16 cellular contexts compared by ENCODE assay signal in the genomic region with DNA sequence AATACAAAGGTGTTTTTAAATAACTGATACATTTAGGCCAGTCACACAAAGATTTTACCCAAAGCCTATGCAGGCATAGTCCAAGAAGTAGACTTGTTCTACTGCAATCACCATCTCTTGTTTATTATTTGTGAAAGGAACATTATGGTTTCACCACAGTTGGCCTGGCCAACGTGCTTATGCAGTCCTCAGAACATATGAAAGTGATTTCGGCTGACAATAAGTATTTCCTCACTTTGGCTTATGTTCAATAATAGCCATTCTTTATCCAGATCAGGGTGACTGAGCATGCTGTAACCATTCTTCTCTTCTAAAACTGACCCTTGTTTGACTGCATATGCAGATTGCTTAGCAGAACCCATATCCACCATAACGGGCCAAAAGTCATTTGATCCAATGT.
DNase-seq lines count a peak whose midpoint lies in the region; ATAC-seq and TF ChIP-seq lines count a peak whose summit lies in the region.
"Had no signal": no experiment of that assay in that cellular context is flagged by ENCODE, and none has a peak within 500 bp of the region (broad histone marks: within the 10 kb centered on the region; RNA-seq: fewer than 3 reads in every experiment).

No MANE protein-coding gene starts in this region.

- WGBS in GM23248 (ENCODE audit: low coverage in 1 of 2, low lambda C conversion rate in 2 of 2, missing lambda C conversion rate in 2 of 2), 2 experiments: 3 to 7% methylated on average over 3 of the region's 3 CpGs

- no peaks in the 10 kb centered on the region for H3K36me3 ChIP-seq in GM23248 (ENCODE audit: low read depth)

- POLR2A ChIA-PET in activated CD8-positive, alpha-beta T cell treated with anti-CD3 and anti-CD28 coated beads, Interleukin-2, amount 10 ng/mL, durations not matched to agents 7 days and 5 days (lab: Charles Lee): no interaction called here

- in situ Hi-C loops in GM23248 (cut with MboI): no loop called here

- DNase-seq in AG09319 (ENCODE audit: extremely low read depth, low read depth) (peak; percentile 63), GM23248 (peak; percentile 27), fibroblast of gingiva (ENCODE audit: low read depth) (peak; percentile 96), foreskin fibroblast (peak; percentile 64 to 87), NCI-H187 (lab: John Stamatoyannopoulos, UW) (no peak)
- DNase-seq in activated CD8-positive, alpha-beta T cell treated with anti-CD3 and anti-CD28 coated beads, Interleukin-2, amount 10 ng/mL, durations not matched to agents 7 days and 5 days: no peak
- DNase-seq: 8988T; CD8-positive, alpha-beta T cell; COR-L47; DMS153; DMS79 treated with DMSO at 0.1 percent for 48 hours; GDM1 had no signal

- H3K4me1 ChIP-seq in GM23248 (ENCODE audit: insufficient read depth): no peaks in the 10 kb centered on the region

- no peaks in the 10 kb centered on the region for H3K27me3 Mint-ChIP-seq in activated CD8-positive, alpha-beta T cell treated with anti-CD3 and anti-CD28 coated beads, Interleukin-2, amount 10 ng/mL, durations not matched to agents 7 days and 5 days (ENCODE audit: low read depth)
- H3K27me3 Mint-ChIP-seq: IgD-negative memory B cell had no signal

- H3K27ac Mint-ChIP-seq in activated CD8-positive, alpha-beta T cell treated with anti-CD3 and anti-CD28 coated beads, Interleukin-2, amount 10 ng/mL, durations not matched to agents 7 days and 5 days: no peak overlapping the region
- H3K27ac Mint-ChIP-seq: CD14-positive monocyte; CD8-positive, alpha-beta T cell; IgD-negative memory B cell had no signal

- no peak overlapping the region for H3K4me2 ChIP-seq in GM23248 (ENCODE audit: unreplicated experiment)

- TF ChIP-seq CTCF in AG09319 (IDR thresholded peaks at IDR 0.05; ENCODE audit: low read depth, low read length) (no peak), foreskin fibroblast (IDR thresholded peaks at IDR 0.05; ENCODE audit: low read depth, low read length) (no peak)

- H3K36me3 Mint-ChIP-seq in activated CD8-positive, alpha-beta T cell treated with anti-CD3 and anti-CD28 coated beads, Interleukin-2, amount 10 ng/mL, durations not matched to agents 7 days and 5 days (ENCODE audit: low read depth): no peaks in the 10 kb centered on the region
- H3K36me3 Mint-ChIP-seq: CD14-positive monocyte; CD8-positive, alpha-beta T cell; IgD-negative memory B cell had no signal

- no peak overlapping the region for H3K4me3 ChIP-seq in GM23248
- H3K4me3 ChIP-seq in foreskin fibroblast (ENCODE audit: low read depth in 1 of 2, low read length in 2 of 2): no peak overlapping the region

- no peaks in the 10 kb centered on the region for H4K20me1 ChIP-seq in GM23248 (ENCODE audit: insufficient read depth)

- ATAC-seq in activated CD8-positive, alpha-beta T cell treated with anti-CD3 and anti-CD28 coated beads, Interleukin-2, amount 10 ng/mL, durations not matched to agents 7 days and 5 days: no peak
- no peak for ATAC-seq in HG02798 (IDR thresholded peaks at IDR 0.05; ENCODE audit: poor library complexity, unreplicated experiment)
- ATAC-seq in HG03520 (IDR thresholded peaks at IDR 0.05; ENCODE audit: unreplicated experiment): no peak
- ATAC-seq: CD8-positive, alpha-beta T cell had no signal

- H3K9ac ChIP-seq in GM23248: no peak overlapping the region

- no peak overlapping the region for H3K4me3 Mint-ChIP-seq in activated CD8-positive, alpha-beta T cell treated with anti-CD3 and anti-CD28 coated beads, Interleukin-2, amount 10 ng/mL, durations not matched to agents 7 days and 5 days
- H3K4me3 Mint-ChIP-seq: CD14-positive monocyte; CD8-positive, alpha-beta T cell; IgD-negative memory B cell had no signal

- H3K9me2 ChIP-seq in GM23248 (ENCODE audit: insufficient read depth): no peaks in the 10 kb centered on the region

- H3K27me3 ChIP-seq in GM23248 (replicated peaks; ENCODE audit: insufficient read depth): no peaks in the 10 kb centered on the region

- no peak overlapping the region for H2AFZ ChIP-seq in GM23248

- H3K4me1 Mint-ChIP-seq in activated CD8-positive, alpha-beta T cell treated with anti-CD3 and anti-CD28 coated beads, Interleukin-2, amount 10 ng/mL, durations not matched to agents 7 days and 5 days (ENCODE audit: low read depth): no peaks in the 10 kb centered on the region
- H3K4me1 Mint-ChIP-seq: IgD-negative memory B cell had no signal

- no peaks in the 10 kb centered on the region for H3F3A ChIP-seq in GM23248 (ENCODE audit: insufficient read depth)

- no peaks in the 10 kb centered on the region for H3K9me3 ChIP-seq in GM23248 (ENCODE audit: low read depth)

- no peaks in the 10 kb centered on the region for H3K9me3 Mint-ChIP-seq in activated CD8-positive, alpha-beta T cell treated with anti-CD3 and anti-CD28 coated beads, Interleukin-2, amount 10 ng/mL, durations not matched to agents 7 days and 5 days (ENCODE audit: insufficient read depth)

- no peaks in the 10 kb centered on the region for H3K79me2 ChIP-seq in GM23248 (ENCODE audit: insufficient read depth)

- CTCF ChIA-PET in activated CD8-positive, alpha-beta T cell treated with anti-CD3 and anti-CD28 coated beads, Interleukin-2, amount 10 ng/mL, durations not matched to agents 7 days and 5 days (lab: Charles Lee): no interaction called here

- no peak overlapping the region for H3K27ac ChIP-seq in GM23248

Comparison
In these comparisons a context has a peak if more than half of its experiments do, and no peak if none do; other contexts are left out.
1. DNase-seq: peak in AG09319 (single experiment), GM23248 (single experiment), fibroblast of gingiva (single experiment) and foreskin fibroblast (2 of 2); none in activated CD8-positive, alpha-beta T cell treated with anti-CD3 and anti-CD28 coated beads, Interleukin-2, amount 10 ng/mL, durations not matched to agents 7 days and 5 days (single experiment) and NCI-H187 (0 of 2).